ENCODE assay signal across 8 cellular contexts in genomic region chr2:173354073-173354600, GRCh38. TPM values are rescaled to one million over a fixed set of nuclear protein-coding genes. Genes with fewer than 3 reads are reported as not detected.
A peak's percentile ranks its signal among the peaks of the same experiment; 100 is the strongest.
DNase-seq lines count a peak whose midpoint lies in the region; ATAC-seq and TF ChIP-seq lines count a peak whose summit lies in the region.

No MANE protein-coding gene starts in this region.

- H4K20me1 ChIP-seq in IMR-90 (ENCODE audit: insufficient read depth, low read length): no peaks in the 10 kb centered on the region

- H4K91ac ChIP-seq in IMR-90 (ENCODE audit: insufficient read depth, low read depth, low read length): no peak overlapping the region

- peaks cover 50% of the 10 kb centered on the region for H3K4me1 Mint-ChIP-seq in activated T-helper 1 cell treated with anti-CD3 and anti-CD28 coated beads, Interleukin-12 subunit alpha, Interleukin-12 subunit beta, Interleukin-2, Interleukin-4 antibody, amounts not matched to agents 30 ng/mL and 10 ng/mL and 1 ng/mL, durations not matched to agents 14 hours and 24 hours and 36 hours (ENCODE audit: low read depth)

- H3K4me2 ChIP-seq in IMR-90 (ENCODE audit: low read depth, low read length): peak overlapping the region; percentile 99

- peak overlapping the region; percentile 96 for H2AFZ ChIP-seq in IMR-90 (replicated peaks; ENCODE audit: low read length, poor library complexity)

- 0% methylated on average over 2 of the region's 21 CpGs; no CpG with 5 or more reads in 1 of the 2 experiments for WGBS in IMR-90 (ENCODE audit: extremely low coverage in 2 of 2, insufficient read length in 1 of 2), 2 experiments
- WGBS in suprapubic skin: 2% methylated on average over 21 of the region's 21 CpGs

- H4K8ac ChIP-seq in IMR-90 (ENCODE audit: low read depth in 2 of 2, low read length in 2 of 2): peak overlapping the region in 1 of 2 experiments; percentile 75; a peak in 2 of 4 replicates

- peak overlapping the region; percentile 58 for H3K4me3 ChIP-seq in IMR-90 (ENCODE audit: insufficient read depth, low read depth, low read length)
- peak overlapping the region; percentile 56 for H3K4me3 ChIP-seq in suprapubic skin

- TF ChIP-seq POLR2A in IMR-90 (IDR thresholded peaks at IDR 0.05; ENCODE audit: low read depth, low read length) (no peak), suprapubic skin (IDR thresholded peaks at IDR 0.05) (no peak)

- H3K27me3 ChIP-seq in IMR-90 (ENCODE audit: control insufficient read depth, insufficient read depth, low read length) (peaks cover 12% of the 10 kb centered on the region), suprapubic skin (peaks cover 33% of the 10 kb centered on the region)

- H3K27ac ChIP-seq in IMR-90 (ENCODE audit: insufficient read depth, low read length): no peak overlapping the region; the same call in 1 of the 2 replicates
- H3K27ac ChIP-seq in suprapubic skin: no peak overlapping the region

- H3K14ac ChIP-seq in IMR-90 (replicated peaks; ENCODE audit: low read depth, low read length): no peak overlapping the region

- H3K4me1 ChIP-seq in IMR-90 (ENCODE audit: control insufficient read depth, insufficient read depth, low read length) (peaks cover 2% of the 10 kb centered on the region; the same call in 1 of the 2 replicates), suprapubic skin (peaks cover 28% of the 10 kb centered on the region)

- H3K9ac ChIP-seq in IMR-90 (ENCODE audit: low read depth, low read length): peak overlapping the region; percentile 58

- H2BK15ac ChIP-seq in IMR-90 (ENCODE audit: low read depth, low read length): no peak overlapping the region

- no peak overlapping the region for H2BK20ac ChIP-seq in IMR-90 (ENCODE audit: low read depth, low read length)

- peaks cover 3% of the 10 kb centered on the region; the same call in 1 of the 2 replicates for H3K9me1 ChIP-seq in IMR-90 (ENCODE audit: insufficient read depth, low read length)

- POLR2A ChIA-PET in IMR-90 (lab: Charles Lee; ENCODE audit: unreplicated experiment): no interaction called here

- H2AK5ac ChIP-seq in IMR-90 (ENCODE audit: low read depth, low read length): no peak overlapping the region

- peak overlapping the region; percentile 93 for H3K4me3 Mint-ChIP-seq in activated T-helper 1 cell treated with anti-CD3 and anti-CD28 coated beads, Interleukin-12 subunit alpha, Interleukin-12 subunit beta, Interleukin-2, Interleukin-4 antibody, amounts not matched to agents 30 ng/mL and 10 ng/mL and 1 ng/mL, durations not matched to agents 14 hours and 24 hours and 36 hours

- no peak overlapping the region for H4K5ac ChIP-seq in IMR-90 (ENCODE audit: low read depth, low read length)

- no peak overlapping the region for H3K23ac ChIP-seq in IMR-90 (ENCODE audit: low read depth, low read length)

- H3K9me3 ChIP-seq in IMR-90 (ENCODE audit: control insufficient read depth, insufficient read depth, low read length) (no peaks in the 10 kb centered on the region), suprapubic skin (no peaks in the 10 kb centered on the region)

- H3K36me3 ChIP-seq in IMR-90 (ENCODE audit: control insufficient read depth, insufficient read depth, low read length) (no peaks in the 10 kb centered on the region), suprapubic skin (no peaks in the 10 kb centered on the region)

- no peak for TF ChIP-seq RAD21 in IMR-90 (IDR thresholded peaks at IDR 0.05; ENCODE audit: low read length)

- no peak overlapping the region for H2BK120ac ChIP-seq in IMR-90 (ENCODE audit: low read depth, low read length)

- peaks cover 2% of the 10 kb centered on the region for H3K27me3 Mint-ChIP-seq in activated T-helper 1 cell treated with anti-CD3 and anti-CD28 coated beads, Interleukin-12 subunit alpha, Interleukin-12 subunit beta, Interleukin-2, Interleukin-4 antibody, amounts not matched to agents 30 ng/mL and 10 ng/mL and 1 ng/mL, durations not matched to agents 14 hours and 24 hours and 36 hours (ENCODE audit: insufficient read depth)

- BruUV-seq in IMR-90 (replicated peaks; lab: Mats Ljungman, UMichigan): no TSS peak

- peak overlapping the region; percentile 73 for H2AK9ac ChIP-seq in IMR-90 (replicated peaks; ENCODE audit: low read depth, low read length, poor library complexity)

- no peak overlapping the region for H2BK5ac ChIP-seq in IMR-90 (ENCODE audit: low read depth, low read length, poor library complexity, severe bottlenecking)

- dilution Hi-C loops in IMR-90 (cut with HindIII; ENCODE audit: low sequenced_read_pairs, unreplicated experiment): no loop called here

- peak; percentile 52 for ATAC-seq in GM21528 (IDR thresholded peaks at IDR 0.05; ENCODE audit: low FRiP score, unreplicated experiment)
- ATAC-seq in IMR-90 (ENCODE audit: low read depth): no peak

- peaks cover 7% of the 10 kb centered on the region for H3K36me3 Mint-ChIP-seq in activated T-helper 1 cell treated with anti-CD3 and anti-CD28 coated beads, Interleukin-12 subunit alpha, Interleukin-12 subunit beta, Interleukin-2, Interleukin-4 antibody, amounts not matched to agents 30 ng/mL and 10 ng/mL and 1 ng/mL, durations not matched to agents 14 hours and 24 hours and 36 hours (ENCODE audit: low read depth)

- CTCF ChIA-PET in IMR-90 (lab: Yijun Ruan, JAX): no interaction called here

- TF ChIP-seq CTCF in IMR-90 (conservative IDR thresholded peaks at IDR 0.05; ENCODE audit: low read depth, low read length) (no peak), suprapubic skin (IDR thresholded peaks at IDR 0.05) (no peak)

- no peaks in the 10 kb centered on the region for H3K9me3 Mint-ChIP-seq in activated T-helper 1 cell treated with anti-CD3 and anti-CD28 coated beads, Interleukin-12 subunit alpha, Interleukin-12 subunit beta, Interleukin-2, Interleukin-4 antibody, amounts not matched to agents 30 ng/mL and 10 ng/mL and 1 ng/mL, durations not matched to agents 14 hours and 24 hours and 36 hours

- H3K4ac ChIP-seq in IMR-90 (ENCODE audit: low read depth, low read length): no peak overlapping the region

- in situ Hi-C loops in IMR-90 (cut with MboI; ENCODE audit: low sequenced_read_pairs): loop anchor here (25.0 kb wide), 1 partner anchor 317 kb away; no protein-coding TSS in a partner anchor

- no peak overlapping the region for H3K18ac ChIP-seq in IMR-90 (ENCODE audit: low read depth, low read length)

- H3K27ac Mint-ChIP-seq in activated T-helper 1 cell treated with anti-CD3 and anti-CD28 coated beads, Interleukin-12 subunit alpha, Interleukin-12 subunit beta, Interleukin-2, Interleukin-4 antibody, amounts not matched to agents 30 ng/mL and 10 ng/mL and 1 ng/mL, durations not matched to agents 14 hours and 24 hours and 36 hours: peak overlapping the region; percentile 97

- peaks cover 16 to 22% of the 10 kb centered on the region in 2 experiments for H3K79me1 ChIP-seq in IMR-90 (ENCODE audit: low read depth in 1 of 2, low read length in 2 of 2)

- H3K56ac ChIP-seq in IMR-90 (ENCODE audit: extremely low read depth, insufficient read depth, low read length): no peak overlapping the region; the same call in 1 of the 2 replicates

- peak; percentile 60 for DNase-seq in NCI-H1436 (lab: John Stamatoyannopoulos, UW)
- no peak for DNase-seq in NCI-H1436 treated with DMSO at 0.1 percent for 48 hours (lab: John Stamatoyannopoulos, UW)
- DNase-seq in IMR-90: no peak
- no peak for DNase-seq in activated T-helper 1 cell treated with anti-CD3 and anti-CD28 coated beads, Interleukin-12 subunit alpha, Interleukin-12 subunit beta, Interleukin-2, Interleukin-4 antibody, amounts not matched to agents 30 ng/mL and 10 ng/mL and 1 ng/mL, durations not matched to agents 14 hours and 24 hours and 36 hours (ENCODE audit: low spot score)
- peak; percentile 7 for DNase-seq in iris pigment epithelial cell (ENCODE audit: low read depth)
- no peak for DNase-seq in suprapubic skin (ENCODE audit: low spot score in 2 of 2)
- no peak for DNase-seq in inferior parietal cortex (ENCODE audit: extremely low spot score)

- TF ChIP-seq EP300 in suprapubic skin (IDR thresholded peaks at IDR 0.05): no peak

- intact Hi-C loops in IMR-90 (cut with micrococcal nuclease): no loop called here
- intact Hi-C loops in activated T-helper 1 cell treated with anti-CD3 and anti-CD28 coated beads, Interleukin-12 subunit alpha, Interleukin-12 subunit beta, Interleukin-2, Interleukin-4 antibody, amounts not matched to agents 30 ng/mL and 10 ng/mL and 1 ng/mL, durations not matched to agents 14 hours and 24 hours and 36 hours (cut with micrococcal nuclease): loop anchor here (1.0 to 10.0 kb wide), 11 partner anchors 16 to 1241 kb away; partner anchors contain the start of genes GPR155, OLA1 and WIPF1

TF ChIP-seq in IMR-90, 13 proteins besides CTCF, POLR2A, EP300 and RAD21 (continues in another document):
- TF ChIP-seq BHLHE40 (IDR thresholded peaks at IDR 0.05; ENCODE audit: low read depth, low read length) (no peak), FOS (IDR thresholded peaks at IDR 0.05; ENCODE audit: low read depth, low read length) (no peak), RFX5 (IDR thresholded peaks at IDR 0.05; ENCODE audit: low read depth, low read length) (no peak), ELK1 (IDR thresholded peaks at IDR 0.05; ENCODE audit: borderline replicate concordance, low read depth, low read length) (no peak), USF2 (IDR thresholded peaks at IDR 0.05; ENCODE audit: low read depth, low read length) (no peak), CHD1 (IDR thresholded peaks at IDR 0.05; ENCODE audit: low read depth, low read length) (no peak)

RNA-seq across cellular contexts. Expression of gene CDCA7, which starts 0.5 kb away (rescaled TPM):
- total RNA-seq in IMR-90 (2012; rRNA removed): 11.4 and 12.0 TPM in 2 replicates
- polyA plus RNA-seq in IMR-90 (2012; rRNA removed): 17.8 and 18.7 TPM in 2 replicates
- polyA plus RNA-seq in IMR-90 (2012; cell fraction: cytosol; rRNA removed): 5.8 and 12.7 TPM in 2 replicates
- 8.5 and 22.5 TPM in 2 replicates for polyA plus RNA-seq in IMR-90 (2012; cell fraction: nucleus; rRNA removed; ENCODE audit: low replicate concordance)
- total RNA-seq in activated T-helper 1 cell treated with anti-CD3 and anti-CD28 coated beads, Interleukin-12 subunit alpha, Interleukin-12 subunit beta, Interleukin-2, Interleukin-4 antibody, amounts not matched to agents 30 ng/mL and 10 ng/mL and 1 ng/mL, durations not matched to agents 14 hours and 24 hours and 36 hours: 112 and 115 TPM in 2 replicates
- 10 to 100 TPM; 11.1 to 17.3 (median 12.5) TPM for total RNA-seq in suprapubic skin

Comparison
In these comparisons a context has a peak if more than half of its experiments do, and no peak if none do; other contexts are left out.
1. DNase-seq: peak in NCI-H1436 (single experiment) and iris pigment epithelial cell (single experiment); none in NCI-H1436 treated with DMSO at 0.1 percent for 48 hours (single experiment), IMR-90 (single experiment), activated T-helper 1 cell treated with anti-CD3 and anti-CD28 coated beads, Interleukin-12 subunit alpha, Interleukin-12 subunit beta, Interleukin-2, Interleukin-4 antibody, amounts not matched to agents 30 ng/mL and 10 ng/mL and 1 ng/mL, durations not matched to agents 14 hours and 24 hours and 36 hours (single experiment), suprapubic skin (0 of 2) and inferior parietal cortex (single experiment).